In genomic region chr10:4916086-4916716, GRCh38 we compare ENCODE assay signal across 21 cellular contexts. TPM values are rescaled to one million over a fixed set of nuclear protein-coding genes. Genes with fewer than 3 reads are reported as not detected.
"Had no signal": no experiment of that assay in that cellular context is flagged by ENCODE, and none has a peak within 500 bp of the region (broad histone marks: within the 10 kb centered on the region; RNA-seq: fewer than 3 reads in every experiment).

No MANE protein-coding gene starts in this region.

- DNase-seq: Kasumi-1, MV-4-11, NCI-H1092, NCI-H1105 treated with DMSO at 0.1 percent for 48 hours, NCI-H1436, NCI-H187, NCI-H2029, NCI-H2081 treated with DMSO at 0.1 percent for 48 hours, NCI-H2227 treated with DMSO at 0.1 percent for 48 hours, NCI-H524, NCI-H526 treated with DMSO at 0.1 percent for 48 hours, NCI-H748 treated with DMSO at 0.1 percent for 48 hours, Right ventricle myocardium superior, RPMI8226, SIG-M5 had no signal

- H3K9me3 ChIP-seq: SJSA1 had no signal

- H3K36me3 ChIP-seq: SJSA1 had no signal

- H3K27ac ChIP-seq: KMS-11, SJSA1, SK-N-MC had no signal

- H3K9me3 Mint-ChIP-seq: IgD-negative memory B cell had no signal

- H3K4me1 Mint-ChIP-seq: IgD-negative memory B cell had no signal

- FAIRE-seq: RCC 7860 had no signal

- H3K4me3 ChIP-seq: K562, SJSA1, SK-N-MC had no signal

- ATAC-seq: K562 had no signal

- H3K4me3 Mint-ChIP-seq: IgD-negative memory B cell had no signal

- H3K9ac ChIP-seq: KMS-11 had no signal

- H3K27me3 Mint-ChIP-seq: IgD-negative memory B cell had no signal

- H3K4me1 ChIP-seq: SJSA1 had no signal

- H3K4me2 ChIP-seq: KMS-11 had no signal

- H3K27me3 ChIP-seq: SJSA1 had no signal

RNA-seq across cellular contexts. Expression of gene AKR1C1, which starts 47.0 kb away (rescaled TPM):
- polyA plus RNA-seq: IgD-negative memory B cell had no signal
